ENCODE assay signal across 1 cellular context in genomic region chr7:17176633-17177032, GRCh38.
TF ChIP-seq lines count a peak whose summit lies in the region.

No MANE protein-coding gene starts in this region.

TF ChIP-seq in K562, 482 proteins besides CTCF, POLR2A, EP300 and RAD21 (continued from another document):
- no peak for TF ChIP-seq PBX2 (CRISPR knock-in tag; IDR thresholded peaks at IDR 0.05; ENCODE audit: low read depth)
- peak; percentile 1; the same call in 1 of the 2 replicates for TF ChIP-seq PBX2 (tag; conservative IDR thresholded peaks at IDR 0.05; ENCODE audit: low read depth)
- TF ChIP-seq NR2C1 (IDR thresholded peaks at IDR 0.05), result no peak
- peak; percentile 51; the same call in 1 of the 2 replicates for TF ChIP-seq NR2C1 (tag; IDR thresholded peaks at IDR 0.05)
- TF ChIP-seq YBX1 (IDR thresholded peaks at IDR 0.05), result no peak
- no peak for TF ChIP-seq DPF2 (IDR thresholded peaks at IDR 0.05)
- no peak for TF ChIP-seq ATF4 (CRISPR knock-in tag; IDR thresholded peaks at IDR 0.05)
- TF ChIP-seq NELFE (IDR thresholded peaks at IDR 0.05; ENCODE audit: insufficient read depth, insufficient read length), result no peak
- no peak for TF ChIP-seq ZBTB2 (IDR thresholded peaks at IDR 0.05)
- TF ChIP-seq TCFL5 (CRISPR knock-in tag; conservative IDR thresholded peaks at IDR 0.05), result no peak
- TF ChIP-seq IRF2 (CRISPR knock-in tag; IDR thresholded peaks at IDR 0.05), result no peak
- no peak for TF ChIP-seq ZFX (CRISPR knock-in tag; IDR thresholded peaks at IDR 0.05)
- TF ChIP-seq GABPA (tag; conservative IDR thresholded peaks at IDR 0.05; ENCODE audit: low read depth), result 0 out of 2 replicates have a peak, but pooled peaks have one; percentile 16
- TF ChIP-seq PHB (CRISPR knock-in tag; IDR thresholded peaks at IDR 0.05), result no peak
- peak; percentile 52; the same call in 1 of the 2 replicates for TF ChIP-seq DMBX1 (CRISPR knock-in tag; IDR thresholded peaks at IDR 0.05; ENCODE audit: borderline replicate concordance)
- TF ChIP-seq HDAC6 (IDR thresholded peaks at IDR 0.05; ENCODE audit: low read depth, low read length), result no peak
- no peak for TF ChIP-seq WHSC1 (IDR thresholded peaks at IDR 0.05; ENCODE audit: low read length)
- no peak for TF ChIP-seq RREB1 (CRISPR knock-in tag; IDR thresholded peaks at IDR 0.05)
- TF ChIP-seq TCF7 (IDR thresholded peaks at IDR 0.05; ENCODE audit: borderline replicate concordance), result no peak
- TF ChIP-seq ZNF707 (CRISPR knock-in tag; conservative IDR thresholded peaks at IDR 0.05), result no peak
- no peak for TF ChIP-seq RBM39 (optimal IDR thresholded peaks at IDR 0.05; ENCODE audit: low read depth, low read length)
- TF ChIP-seq SMAD2 (IDR thresholded peaks at IDR 0.05; ENCODE audit: low read depth, low read length), result no peak
- TF ChIP-seq NBN (IDR thresholded peaks at IDR 0.05; ENCODE audit: low read depth), result no peak
- TF ChIP-seq SRF (CRISPR knock-in tag; IDR thresholded peaks at IDR 0.05), result 0 out of 4 replicates have a peak, but pooled peaks of 1 of the 2 experiments have one; percentile 20
TF ChIP-seq in K562: peak in this region for 5.
